Comparison of ENCODE assay signal across 11 cellular contexts in genomic region chr6:10415593-10416480, GRCh38. TPM values are rescaled to one million over a fixed set of nuclear protein-coding genes. Genes with fewer than 3 reads are reported as not detected.
DNase-seq lines count a peak whose midpoint lies in the region; ATAC-seq and TF ChIP-seq lines count a peak whose summit lies in the region.
"Had no signal": no experiment of that assay in that cellular context is flagged by ENCODE, and none has a peak within 500 bp of the region (broad histone marks: within the 10 kb centered on the region; RNA-seq: fewer than 3 reads in every experiment).

No MANE protein-coding gene starts in this region.

- H3K4me3 ChIP-seq in iPS-18c (ENCODE audit: insufficient read depth, low read depth, low read length) (peak overlapping the region; percentile 42; the same call in 1 of the 2 replicates), stomach (peak overlapping the region; percentile 13 to 78 (median 49))

- POLR2A ChIA-PET in activated CD4-positive, alpha-beta memory T cell treated with anti-CD3 and anti-CD28 coated beads for 36 hours (lab: Charles Lee): no interaction called here

- no peaks in the 10 kb centered on the region for H3K36me3 ChIP-seq in stomach

- no peak for TF ChIP-seq POLR2A in stomach (IDR thresholded peaks at IDR 0.05)

- CTCF ChIA-PET in activated naive CD4-positive, alpha-beta T cell treated with anti-CD3 and anti-CD28 coated beads for 36 hours (lab: Charles Lee): interaction anchor here (0.6 to 2.0 kb wide), 3 partner anchors 11 to 58 kb away, joined by 3 to 9 read pairs (median 3); no protein-coding TSS in a partner anchor
- CTCF ChIA-PET in activated CD4-positive, alpha-beta memory T cell treated with anti-CD3 and anti-CD28 coated beads for 36 hours (lab: Charles Lee): interaction anchor here (1.2 to 1.8 kb wide), 2 partner anchors 9 to 33 kb away, joined by 5 to 6 read pairs; no protein-coding TSS in a partner anchor

- peaks cover 1% of the 10 kb centered on the region for H3K9me3 Mint-ChIP-seq in activated naive CD4-positive, alpha-beta T cell treated with anti-CD3 and anti-CD28 coated beads for 36 hours
- peaks cover 3% of the 10 kb centered on the region for H3K9me3 Mint-ChIP-seq in activated CD4-positive, alpha-beta memory T cell treated with anti-CD3 and anti-CD28 coated beads for 36 hours

- H3K4me1 ChIP-seq in stomach: peaks cover 40 to 81% (median 70%) of the 10 kb centered on the region in 4 donors

- H3K27me3 Mint-ChIP-seq in activated naive CD4-positive, alpha-beta T cell treated with anti-CD3 and anti-CD28 coated beads for 36 hours (ENCODE audit: low read depth): peaks cover 86% of the 10 kb centered on the region
- peaks cover 81% of the 10 kb centered on the region for H3K27me3 Mint-ChIP-seq in activated CD4-positive, alpha-beta memory T cell treated with anti-CD3 and anti-CD28 coated beads for 36 hours

- H3K9me3 ChIP-seq in iPS-18c (ENCODE audit: control insufficient read depth, insufficient read depth, low read length) (no peaks in the 10 kb centered on the region), stomach (peaks cover 0 to 31% (median under 1%) of the 10 kb centered on the region in 4 donors)

- no peak for TF ChIP-seq CTCF in stomach (IDR thresholded peaks at IDR 0.05)

- TF ChIP-seq EP300 in stomach (IDR thresholded peaks at IDR 0.05): no peak

- H3K27me3 ChIP-seq in stomach: peaks cover 56 to 100% (median 100%) of the 10 kb centered on the region in 3 donors

- 16 to 28% (median 21%) methylated on average over 37 of the region's 37 CpGs for WGBS in stomach, 5 donors

- H3K27ac Mint-ChIP-seq in activated naive CD4-positive, alpha-beta T cell treated with anti-CD3 and anti-CD28 coated beads for 36 hours: no peak overlapping the region
- H3K27ac Mint-ChIP-seq in activated CD4-positive, alpha-beta memory T cell treated with anti-CD3 and anti-CD28 coated beads for 36 hours: no peak overlapping the region

- no peak for ATAC-seq in GM21360 (IDR thresholded peaks at IDR 0.05; ENCODE audit: unreplicated experiment)

- peaks cover 3% of the 10 kb centered on the region for H3K36me3 Mint-ChIP-seq in activated naive CD4-positive, alpha-beta T cell treated with anti-CD3 and anti-CD28 coated beads for 36 hours (ENCODE audit: low read depth)
- peaks cover 9% of the 10 kb centered on the region for H3K36me3 Mint-ChIP-seq in activated CD4-positive, alpha-beta memory T cell treated with anti-CD3 and anti-CD28 coated beads for 36 hours

- H3K4me1 Mint-ChIP-seq in activated naive CD4-positive, alpha-beta T cell treated with anti-CD3 and anti-CD28 coated beads for 36 hours (ENCODE audit: low read depth): peaks cover 51% of the 10 kb centered on the region
- peaks cover 35% of the 10 kb centered on the region for H3K4me1 Mint-ChIP-seq in activated CD4-positive, alpha-beta memory T cell treated with anti-CD3 and anti-CD28 coated beads for 36 hours (ENCODE audit: low read depth)

- no peak for DNase-seq in activated naive CD4-positive, alpha-beta T cell treated with anti-CD3 and anti-CD28 coated beads for 36 hours
- DNase-seq in activated naive CD4-positive, alpha-beta T cell treated with anti-CD3 and anti-CD28 coated beads, Interleukin-2, amount 50 U/mL, for 16 hours: no peak
- no peak for DNase-seq in activated CD4-positive, alpha-beta memory T cell treated with anti-CD3 and anti-CD28 coated beads for 36 hours
- no peak for DNase-seq in stomach
- no peak for DNase-seq in mesenteric fat pad (ENCODE audit: low spot score)
- no peak for DNase-seq in GM19238 (ENCODE audit: insufficient read length, low spot score)
- DNase-seq: NCI-H1105 had no signal

- H3K27ac ChIP-seq in stomach: no peak overlapping the region
- H3K27ac ChIP-seq: C4-2B had no signal

- peak overlapping the region; percentile 4 for H3K4me3 Mint-ChIP-seq in activated naive CD4-positive, alpha-beta T cell treated with anti-CD3 and anti-CD28 coated beads for 36 hours
- peak overlapping the region; percentile 29 for H3K4me3 Mint-ChIP-seq in activated CD4-positive, alpha-beta memory T cell treated with anti-CD3 and anti-CD28 coated beads for 36 hours

- intact Hi-C loops in activated naive CD4-positive, alpha-beta T cell treated with anti-CD3 and anti-CD28 coated beads for 36 hours (cut with micrococcal nuclease): loop anchor here (1.0 kb wide), 1 partner anchor 8 kb away; no protein-coding TSS in a partner anchor
- intact Hi-C loops in activated CD4-positive, alpha-beta memory T cell treated with anti-CD3 and anti-CD28 coated beads for 36 hours (cut with micrococcal nuclease): loop anchor here (2.0 kb wide), 1 partner anchor 31 kb away; no protein-coding TSS in a partner anchor
- intact Hi-C loops in stomach (cut with DNase I; ENCODE audit: low total_unique reads): no loop called here

RNA-seq across cellular contexts. Expression of gene TFAP2A, which starts 1.0 kb away (rescaled TPM):
- total RNA-seq in activated naive CD4-positive, alpha-beta T cell treated with anti-CD3 and anti-CD28 coated beads for 36 hours: under 1 TPM in 1 of 2 experiments, not detected in 1; 0.30 TPM
- under 1 TPM in 1 of 2 experiments, not detected in 1; 0.21 TPM for total RNA-seq in activated CD4-positive, alpha-beta memory T cell treated with anti-CD3 and anti-CD28 coated beads for 36 hours
- total RNA-seq in stomach: under 1 TPM in 1 of 5 donors, not detected in 4; 0.18 TPM
- 10 to 100 TPM in 1 of 3 donors, under 1 TPM in 1, not detected in 1; 0.50 to 10.1 TPM for polyA plus RNA-seq in stomach
- total RNA-seq in mesenteric fat pad: 1.9 TPM
- total RNA-seq: activated CD8-positive, alpha-beta memory T cell treated with anti-CD3 and anti-CD28 coated beads for 36 hours had no signal
